In genomic region chr7:44082541-44083207, GRCh38 we compare ENCODE assay signal across 8 cellular contexts. TPM values are rescaled to one million over a fixed set of nuclear protein-coding genes. Genes with fewer than 3 reads are reported as not detected.
DNase-seq lines count a peak whose midpoint lies in the region; ATAC-seq and TF ChIP-seq lines count a peak whose summit lies in the region.

No MANE protein-coding gene starts in this region.

- peak; percentile 73 for TF ChIP-seq POLR2A in NB4 (IDR thresholded peaks at IDR 0.05; ENCODE audit: extremely low read depth, insufficient read length)

- peak overlapping the region; percentile 74 for H3K4me3 ChIP-seq in GM06990 (replicated peaks; ENCODE audit: low read depth, low read length)
- H3K4me3 ChIP-seq in NB4 (ENCODE audit: low read depth, low read length): peak overlapping the region; percentile 61

- no peaks in the 10 kb centered on the region for H3K27me3 ChIP-seq in GM06990 (replicated peaks; ENCODE audit: control insufficient read depth, insufficient read depth, low read length)

- DNase-seq in GM06990 (ENCODE audit: extremely low read depth, insufficient read length) (no peak), NB4 (ENCODE audit: low read depth) (peak; percentile 100), SK-N-DZ (ENCODE audit: low spot score) (peak; percentile 99), glomerular endothelial cell (ENCODE audit: extremely low read depth, low read depth, low spot score) (peak; percentile 69), occipital lobe (lab: John Stamatoyannopoulos, UW) (peak; percentile 99)
- DNase-seq in activated naive CD4-positive, alpha-beta T cell treated with anti-CD3 and anti-CD28 coated beads, Interleukin-2, amount 50 U/mL, for 16 hours: peak; percentile 99

- peaks cover 26% of the 10 kb centered on the region for H3K36me3 ChIP-seq in GM06990 (ENCODE audit: control insufficient read depth, insufficient read depth, low read length)

- TF ChIP-seq CTCF in GM06990 (IDR thresholded peaks at IDR 0.05; ENCODE audit: insufficient read depth, low read length, poor library complexity, severe bottlenecking) (no peak), NB4 (IDR thresholded peaks at IDR 0.05; ENCODE audit: low read depth, low read length) (no peak)

- H3K27ac ChIP-seq in temporal lobe (ENCODE audit: low read depth, low read length): peak overlapping the region; percentile 82

- peak; percentile 88 for ATAC-seq in HG02571 (IDR thresholded peaks at IDR 0.05; ENCODE audit: unreplicated experiment)

RNA-seq across cellular contexts. Expression of gene POLM, which starts 0.3 kb away (rescaled TPM):
- polyA plus RNA-seq in SK-N-DZ (2014; cell fraction: cytosol; rRNA removed): 12.0 and 14.9 TPM in 2 replicates
- 42.3 and 58.7 TPM in 2 replicates for polyA plus RNA-seq in SK-N-DZ (2014; cell fraction: nucleus; rRNA removed)
- total RNA-seq in glomerular endothelial cell (20.8 and 24.0 TPM in 2 replicates), occipital lobe (6.7 TPM), temporal lobe (5.4 TPM)

RNA-seq across cellular contexts. Expression of gene PGAM2, which starts 17.3 kb away (rescaled TPM):
- 15.5 and 22.9 TPM in 2 replicates for polyA plus RNA-seq in SK-N-DZ (2014; cell fraction: cytosol; rRNA removed)
- 6.3 and 12.6 TPM in 2 replicates for polyA plus RNA-seq in SK-N-DZ (2014; cell fraction: nucleus; rRNA removed)
- total RNA-seq in glomerular endothelial cell (not detected in 2 replicates), occipital lobe (5.9 TPM), temporal lobe (1.7 TPM)

RNA-seq across cellular contexts. Expression of gene AEBP1, which starts 21.5 kb away (rescaled TPM):
- 7.9 and 10.0 TPM in 2 replicates for polyA plus RNA-seq in SK-N-DZ (2014; cell fraction: cytosol; rRNA removed)
- 55.9 and 111 TPM in 2 replicates for polyA plus RNA-seq in SK-N-DZ (2014; cell fraction: nucleus; rRNA removed)
- total RNA-seq in glomerular endothelial cell (12.1 and 40.8 TPM in 2 replicates), occipital lobe (3.4 TPM), temporal lobe (7.9 TPM)

RNA-seq across cellular contexts. Expression of gene DBNL, which starts 38.2 kb away (rescaled TPM):
- 81.4 and 90.8 TPM in 2 replicates for polyA plus RNA-seq in SK-N-DZ (2014; cell fraction: cytosol; rRNA removed)
- 75.7 and 85.6 TPM in 2 replicates for polyA plus RNA-seq in SK-N-DZ (2014; cell fraction: nucleus; rRNA removed)
- total RNA-seq in glomerular endothelial cell (140 and 182 TPM in 2 replicates), occipital lobe (52.3 TPM), temporal lobe (36.6 TPM)

RNA-seq across cellular contexts. Expression of gene POLD2, which starts 40.7 kb away (rescaled TPM):
- 133 and 138 TPM in 2 replicates for polyA plus RNA-seq in SK-N-DZ (2014; cell fraction: cytosol; rRNA removed)
- 191 and 245 TPM in 2 replicates for polyA plus RNA-seq in SK-N-DZ (2014; cell fraction: nucleus; rRNA removed)
- total RNA-seq in glomerular endothelial cell (44.6 and 55.5 TPM in 2 replicates), occipital lobe (49.9 TPM), temporal lobe (36.6 TPM)
